1 cellular context compared by ENCODE assay signal in the genomic region with DNA sequence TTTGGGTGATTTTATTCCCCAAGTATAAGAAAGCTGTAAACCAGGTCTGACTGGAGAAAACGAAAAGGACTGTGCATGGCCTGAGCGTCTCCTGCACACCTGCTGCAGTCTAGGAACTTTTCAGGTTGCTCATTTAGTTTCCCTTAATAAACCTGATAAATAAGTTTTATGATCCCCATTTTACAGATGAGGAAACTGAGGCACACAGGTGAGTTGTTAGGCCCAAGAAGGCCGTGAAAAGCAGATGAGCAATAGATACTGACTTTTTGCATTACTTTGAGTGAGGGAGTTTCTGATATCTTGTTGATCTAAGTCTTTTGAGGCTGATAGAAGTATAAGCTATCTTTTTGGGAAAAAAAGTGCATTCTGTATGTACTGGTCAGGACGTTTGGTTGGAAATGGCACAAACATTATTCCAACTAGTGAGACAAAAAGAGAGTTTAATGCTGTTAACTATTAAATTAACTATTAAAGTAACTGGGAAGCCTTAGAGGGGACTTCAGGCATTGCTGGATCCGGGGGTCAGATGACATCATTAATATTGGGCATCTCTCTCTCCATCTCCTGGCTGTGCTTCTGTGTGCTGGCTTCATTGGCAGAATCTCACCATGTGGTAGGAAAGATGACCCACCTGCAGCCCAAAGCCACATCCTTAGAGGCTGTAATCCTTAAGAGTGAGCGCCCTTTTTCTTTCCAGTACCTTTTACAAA.
TF ChIP-seq lines count a peak whose summit lies in the region.

No MANE protein-coding gene starts in this region.

TF ChIP-seq in HCT116, 20 proteins besides CTCF, POLR2A, EP300 and RAD21:
- no peak for TF ChIP-seq SRF (IDR thresholded peaks at IDR 0.05; ENCODE audit: low read depth)
- no peak for TF ChIP-seq POLR2AphosphoS5 (IDR thresholded peaks at IDR 0.05; ENCODE audit: low read depth, low read length)
- TF ChIP-seq, protein P1, sequence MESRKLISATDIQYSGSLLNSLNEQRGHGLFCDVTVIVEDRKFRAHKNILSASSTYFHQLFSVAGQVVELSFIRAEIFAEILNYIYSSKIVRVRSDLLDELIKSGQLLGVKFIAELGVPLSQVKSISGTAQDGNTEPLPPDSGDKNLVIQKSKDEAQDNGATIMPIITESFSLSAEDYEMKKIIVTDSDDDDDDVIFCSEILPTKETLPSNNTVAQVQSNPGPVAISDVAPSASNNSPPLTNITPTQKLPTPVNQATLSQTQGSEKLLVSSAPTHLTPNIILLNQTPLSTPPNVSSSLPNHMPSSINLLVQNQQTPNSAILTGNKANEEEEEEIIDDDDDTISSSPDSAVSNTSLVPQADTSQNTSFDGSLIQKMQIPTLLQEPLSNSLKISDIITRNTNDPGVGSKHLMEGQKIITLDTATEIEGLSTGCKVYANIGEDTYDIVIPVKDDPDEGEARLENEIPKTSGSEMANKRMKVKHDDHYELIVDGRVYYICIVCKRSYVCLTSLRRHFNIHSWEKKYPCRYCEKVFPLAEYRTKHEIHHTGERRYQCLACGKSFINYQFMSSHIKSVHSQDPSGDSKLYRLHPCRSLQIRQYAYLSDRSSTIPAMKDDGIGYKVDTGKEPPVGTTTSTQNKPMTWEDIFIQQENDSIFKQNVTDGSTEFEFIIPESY (IDR thresholded peaks at IDR 0.05; ENCODE audit: extremely low read depth, insufficient replicate concordance, low read length), result no peak
- TF ChIP-seq CEBPB (IDR thresholded peaks at IDR 0.05; ENCODE audit: low read depth), result no peak
